In the genomic region with DNA sequence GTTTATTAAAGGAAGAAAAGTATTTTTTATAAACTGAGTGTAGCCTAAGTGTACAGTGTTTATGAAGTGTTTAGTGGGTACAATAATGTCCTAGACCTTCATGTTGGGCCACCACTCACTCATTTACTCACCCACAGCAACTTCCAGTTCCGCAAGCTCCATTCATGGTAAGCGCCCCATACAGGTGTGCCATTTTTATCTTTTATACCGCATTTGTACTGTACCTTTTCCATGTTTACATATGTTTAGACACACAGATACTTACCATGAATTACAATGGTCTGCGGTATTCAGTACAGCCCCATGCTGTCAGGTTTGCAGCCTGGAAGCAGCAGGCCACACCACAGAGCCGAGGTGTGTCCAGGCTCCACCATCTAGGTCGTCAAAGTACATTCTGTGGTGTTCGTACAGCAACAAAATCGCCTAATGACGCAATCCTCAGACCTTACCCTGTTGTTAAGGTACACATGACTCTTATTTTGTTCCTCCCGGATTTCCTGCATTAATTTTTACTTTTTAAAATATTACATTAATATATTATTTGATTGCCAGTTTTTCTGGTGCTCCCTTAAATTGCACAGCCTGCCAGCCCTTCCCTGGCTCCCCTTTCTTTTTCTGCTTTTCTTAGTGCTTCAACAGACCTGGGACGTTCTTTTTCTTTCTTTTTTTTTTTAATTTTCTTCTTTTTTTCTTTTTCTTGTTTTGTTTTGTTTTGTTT, we compare ENCODE assay signal across 1 cellular context.
TF ChIP-seq lines count a peak whose summit lies in the region.

No MANE protein-coding gene starts in this region.

TF ChIP-seq in endothelial cell of umbilical vein, 7 proteins besides CTCF, POLR2A, EP300 and RAD21:
- TF ChIP-seq EZH2 (IDR thresholded peaks at IDR 0.05; ENCODE audit: borderline replicate concordance, low read depth, low read length, severe bottlenecking) (no peak), GATA2 (IDR thresholded peaks at IDR 0.05; ENCODE audit: insufficient read depth, insufficient read length, low read depth, low read length) (no peak), JUN (IDR thresholded peaks at IDR 0.05; ENCODE audit: borderline replicate concordance, insufficient read depth, insufficient read length, low read depth) (no peak), FOS (IDR thresholded peaks at IDR 0.05; ENCODE audit: borderline replicate concordance, insufficient read depth, low read length) (no peak), MYC (IDR thresholded peaks at IDR 0.05; ENCODE audit: low read depth, low read length) (no peak), POLR2AphosphoS5 (IDR thresholded peaks at IDR 0.05; ENCODE audit: insufficient read depth, low read depth, low read length) (no peak)
- TF ChIP-seq, protein P1, sequence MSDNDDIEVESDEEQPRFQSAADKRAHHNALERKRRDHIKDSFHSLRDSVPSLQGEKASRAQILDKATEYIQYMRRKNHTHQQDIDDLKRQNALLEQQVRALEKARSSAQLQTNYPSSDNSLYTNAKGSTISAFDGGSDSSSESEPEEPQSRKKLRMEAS (IDR thresholded peaks at IDR 0.05; ENCODE audit: insufficient read depth, insufficient read length) = no peak
